Comparison of ENCODE assay signal across 8 cellular contexts in the genomic region with DNA sequence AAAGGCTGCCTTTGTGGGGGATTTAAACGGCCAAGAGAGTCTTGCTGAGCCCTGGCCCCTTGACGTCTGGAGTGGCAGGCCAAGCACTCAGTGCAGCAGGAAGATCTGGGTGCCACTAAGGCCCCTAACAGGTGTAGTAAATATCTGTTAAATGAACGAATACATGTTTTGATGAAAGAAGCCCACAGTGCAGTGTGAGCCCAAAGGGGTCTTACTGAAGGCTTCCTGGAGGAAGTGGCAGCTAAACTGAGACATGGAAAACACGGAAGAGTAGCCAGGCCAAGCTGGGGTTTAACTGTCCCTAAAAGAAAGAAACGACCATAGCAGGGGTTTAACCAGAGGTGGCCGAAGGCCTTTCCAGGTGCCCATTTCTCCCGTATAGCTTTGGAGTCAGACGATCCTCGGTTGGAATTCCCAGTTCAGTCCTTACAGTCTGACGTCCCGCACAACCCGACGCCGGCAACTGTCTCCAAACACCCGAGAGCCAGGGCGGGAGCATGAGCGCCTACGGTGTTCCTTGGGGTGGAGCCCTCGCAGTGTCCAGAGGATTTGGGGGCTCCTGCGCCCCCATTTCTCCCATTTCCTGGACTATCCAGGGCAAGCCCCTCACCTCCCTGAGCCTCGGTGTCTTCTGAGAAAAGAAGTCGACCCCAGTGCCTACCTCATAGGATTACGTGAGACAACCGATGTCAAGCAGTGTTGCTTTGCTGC. TPM values are rescaled to one million over a fixed set of nuclear protein-coding genes. Genes with fewer than 3 reads are reported as not detected.
DNase-seq lines count a peak whose midpoint lies in the region; ATAC-seq, FAIRE-seq and TF ChIP-seq lines count a peak whose summit lies in the region.

No MANE protein-coding gene starts in this region.

- H3K27ac ChIP-seq in GM12878 (ENCODE audit: control insufficient read depth, insufficient read depth) (peak overlapping the region; percentile 44), layer of hippocampus (ENCODE audit: low read depth, low read length) (peak overlapping the region; percentile 96), thyroid gland (peak overlapping the region in 2 of 3 donors; percentile 70 to 73)

- FAIRE-seq in GM12878 (lab: Jason Lieb, UNC): no peak

- H3K79me2 ChIP-seq in GM12878 (ENCODE audit: control insufficient read depth, insufficient read depth, low read length): peaks cover 1% of the 10 kb centered on the region

- H3K9ac ChIP-seq in GM12878 (ENCODE audit: control insufficient read depth, insufficient read depth, low read length): peak overlapping the region; percentile 56

- H3K36me3 Mint-ChIP-seq in activated naive CD4-positive, alpha-beta T cell treated with anti-CD3 and anti-CD28 coated beads, Interleukin-2, amount 10 ng/mL, durations not matched to agents 7 days and 5 days: no peaks in the 10 kb centered on the region

- H3K4me3 ChIP-seq in GM12878: peak overlapping the region; percentile 68
- peak overlapping the region; percentile 17 to 92 (median 77) for H3K4me3 ChIP-seq in thyroid gland (replicated peaks in 1 of 3)

- TF ChIP-seq RAD21 in GM12878 (IDR thresholded peaks at IDR 0.05; ENCODE audit: insufficient read depth, low read depth, low read length): no peak

- ATAC-seq in GM12878: no peak; the same call in 2 of the 3 replicates
- no peak for ATAC-seq in HG03175 (IDR thresholded peaks at IDR 0.05; ENCODE audit: unreplicated experiment)
- ATAC-seq in HG02588 (IDR thresholded peaks at IDR 0.05; ENCODE audit: unreplicated experiment): no peak

- H3K4me2 ChIP-seq in GM12878 (ENCODE audit: control insufficient read depth, insufficient read depth): peak overlapping the region; percentile 95

- no peaks in the 10 kb centered on the region for H3K9me3 ChIP-seq in GM12878 (replicated peaks; ENCODE audit: control insufficient read depth, insufficient read depth, low read length)
- no peaks in the 10 kb centered on the region for H3K9me3 ChIP-seq in thyroid gland

- H3K27me3 ChIP-seq in GM12878 (replicated peaks in 1 of 2; ENCODE audit: control insufficient read depth in 2 of 2, insufficient read depth in 2 of 2, low read length in 1 of 2) (no peaks in the 10 kb centered on the region), layer of hippocampus (ENCODE audit: control insufficient read depth, insufficient read depth, low read length) (no peaks in the 10 kb centered on the region), thyroid gland (no peaks in the 10 kb centered on the region)

- POLR2A ChIA-PET in GM12878 (lab: Charles Lee): interaction anchor here (0.6 to 8.7 kb wide), 5 partner anchors 14 to 153 kb away, joined by 3 to 166 read pairs (median 5); no protein-coding TSS in a partner anchor

- H3K4me1 Mint-ChIP-seq in activated naive CD4-positive, alpha-beta T cell treated with anti-CD3 and anti-CD28 coated beads, Interleukin-2, amount 10 ng/mL, durations not matched to agents 7 days and 5 days: peaks cover 15% of the 10 kb centered on the region

- H2AFZ ChIP-seq in GM12878 (ENCODE audit: control insufficient read depth, low read depth, low read length): peak overlapping the region; percentile 80

- BruUV-seq in GM12878 (replicated peaks; lab: Mats Ljungman, UMichigan): TSS peak; percentile 98

- DNase-seq in activated naive CD4-positive, alpha-beta T cell treated with anti-CD3 and anti-CD28 coated beads, Interleukin-2, amount 10 ng/mL, durations not matched to agents 7 days and 5 days: no peak
- DNase-seq in activated naive CD4-positive, alpha-beta T cell treated with Interleukin-2 at 50 U/mL for 16 hours: no peak
- DNase-seq in GM12878 (ENCODE audit: low read depth, low spot score): no peak
- DNase-seq in thyroid gland: peak in 1 of 2 donors; percentile 7
- DNase-seq in NK-92 treated with Interleukin-12 subunit alpha and Interleukin-12 subunit beta, amount 100 ng/mL, for 24 hours (lab: John Stamatoyannopoulos, UW): no peak

- no peak for TF ChIP-seq EP300 in GM12878 (IDR thresholded peaks at IDR 0.05; ENCODE audit: borderline replicate concordance in 1 of 2, control insufficient read depth in 1 of 2, low read depth in 2 of 2, low read length in 2 of 2)

- TF ChIP-seq POLR2A in GM12878 (IDR thresholded peaks at IDR 0.05; ENCODE audit: low read depth, low read length) (no peak), thyroid gland (IDR thresholded peaks at IDR 0.05) (no peak)

- CTCF ChIA-PET in activated naive CD4-positive, alpha-beta T cell treated with anti-CD3 and anti-CD28 coated beads, Interleukin-2, amount 10 ng/mL, durations not matched to agents 7 days and 5 days (lab: Charles Lee): interaction anchor here (2.5 to 3.0 kb wide), 2 partner anchors 59 to 70 kb away, joined by 6 to 14 read pairs; a partner anchor contains a TSS
- CTCF ChIA-PET in GM12878 (lab: Yijun Ruan, JAX): interaction anchor here (0.8 to 5.3 kb wide), 3 partner anchors 9 to 70 kb away, joined by 3 to 35 read pairs (median 3); a partner anchor contains a TSS

- RAD21 ChIA-PET in GM12878 (lab: Charles Lee; ENCODE audit: unreplicated experiment): interaction anchor here (0.6 to 6.6 kb wide), 4 partner anchors 19 to 71 kb away, joined by 3 to 41 read pairs (median 4); no protein-coding TSS in a partner anchor

- intact Hi-C loops in GM12878 (cut with micrococcal nuclease; ENCODE audit: unreplicated experiment): loop anchor here (2.0 to 5.0 kb wide), 2 partner anchors 22 to 61 kb away; no protein-coding TSS in a partner anchor
- intact Hi-C loops in thyroid gland (cut with DNase I): loop anchor here (5.0 kb wide), 1 partner anchor 66 kb away; no protein-coding TSS in a partner anchor

- H3K4me1 ChIP-seq in GM12878 (ENCODE audit: control insufficient read depth, insufficient read depth, low read length): peaks cover 13% of the 10 kb centered on the region
- H3K4me1 ChIP-seq in thyroid gland: peaks cover 0 to 18% of the 10 kb centered on the region in 2 donors

- in situ Hi-C loops in GM12878 (cut with MboI): no loop called here

- SMC1A ChIA-PET in GM12878 (lab: Charles Lee; ENCODE audit: uncharacterized antibody, unreplicated experiment): interaction anchor here (1.0 to 4.7 kb wide), 5 partner anchors 18 to 70 kb away, joined by 4 to 36 read pairs (median 6); a partner anchor contains a TSS

- peak overlapping the region; percentile 78 for H3K27ac Mint-ChIP-seq in activated naive CD4-positive, alpha-beta T cell treated with anti-CD3 and anti-CD28 coated beads, Interleukin-2, amount 10 ng/mL, durations not matched to agents 7 days and 5 days

- TF ChIP-seq CTCF in GM12878 (IDR thresholded peaks at IDR 0.05 in 2 of 3, conservative IDR thresholded peaks at IDR 0.05 in 1 of 3; ENCODE audit: control insufficient read depth in 2 of 3, extremely low read depth in 1 of 3, insufficient read depth in 1 of 3, low read depth in 3 of 3, low read length in 3 of 3): no peak
- no peak for TF ChIP-seq CTCF in thyroid gland (IDR thresholded peaks at IDR 0.05)

- no peaks in the 10 kb centered on the region for H4K20me1 ChIP-seq in GM12878 (ENCODE audit: control insufficient read depth, insufficient read depth)

- H3K4me3 Mint-ChIP-seq in activated naive CD4-positive, alpha-beta T cell treated with anti-CD3 and anti-CD28 coated beads, Interleukin-2, amount 10 ng/mL, durations not matched to agents 7 days and 5 days: peak overlapping the region; percentile 85

- H3K36me3 ChIP-seq in GM12878 (ENCODE audit: control insufficient read depth in 2 of 2, insufficient read depth in 2 of 2, low read length in 1 of 2) (no peaks in the 10 kb centered on the region), thyroid gland (no peaks in the 10 kb centered on the region)

- 21% methylated on average over 24 of the region's 24 CpGs for WGBS in GM12878 (ENCODE audit: insufficient coverage, insufficient replicate concordance, low lambda C conversion rate, missing lambda C conversion rate)
- 19 to 22% methylated on average over 22 to 23 of the region's 24 CpGs for WGBS in thyroid gland, 2 donors

- no peaks in the 10 kb centered on the region for H3K9me3 Mint-ChIP-seq in activated naive CD4-positive, alpha-beta T cell treated with anti-CD3 and anti-CD28 coated beads, Interleukin-2, amount 10 ng/mL, durations not matched to agents 7 days and 5 days

- H3K27me3 Mint-ChIP-seq in activated naive CD4-positive, alpha-beta T cell treated with anti-CD3 and anti-CD28 coated beads, Interleukin-2, amount 10 ng/mL, durations not matched to agents 7 days and 5 days: peaks cover 58% of the 10 kb centered on the region

RNA-seq across cellular contexts. Expression of a gene that starts 0.9 kb away (rescaled TPM):
- total RNA-seq in GM12878 (2013; cell fraction: nucleolus; rRNA removed): 50.4 and 53.6 TPM in 2 replicates
- total RNA-seq in GM12878 (2014; rRNA removed) (2.9 and 3.3 TPM in 2 replicates), GM12878 (2014; rRNA removed; fragmentation: Illumina TruSeq; extraction: Trizol) (2.5 and 2.9 TPM in 2 replicates), GM12878 (2021) (3.6 and 3.8 TPM in 2 replicates), thyroid gland (10 to 100 TPM; 14.7 to 28.6 (median 18.0) TPM)
- 6.6 TPM for polyA plus RNA-seq in GM12878 (2011; ENCODE audit: low read depth)
- polyA plus RNA-seq in GM12878 (2011; rRNA removed) (23.9 and 33.2 TPM in 2 replicates), GM12878 (2014; fragmentation: Illumina TruSeq; extraction: Trizol) (1.9 and 3.1 TPM in 2 replicates), GM12878 (2014; fragmentation: Nextera tagmentation; extraction: Ambion mirVana) (1 to 10 TPM; 1.4 to 1.5 TPM), GM12878 (2014; rRNA removed) (2.7 and 4.0 TPM in 2 replicates), GM12878 (2016; fragmentation: Nextera tagmentation; extraction: Ambion mirVana) (1 to 10 TPM; 5.1 to 7.0 TPM)
- 34.3 and 46.6 TPM in 2 replicates for polyA plus RNA-seq in GM12878 (2011; cell fraction: cytosol; rRNA removed)
- polyA plus RNA-seq in GM12878 (2011; cell fraction: nucleus; rRNA removed): 19.4 and 22.2 TPM in 2 replicates
- polyA plus RNA-seq in GM12878 (2012): 5.2 and 7.6 TPM in 2 replicates
- polyA minus RNA-seq in GM12878 (2011; rRNA and poly(A)+ RNA removed): 47.7 and 52.5 TPM in 2 replicates
- 9.2 and 12.8 TPM in 2 replicates for polyA minus RNA-seq in GM12878 (2011; cell fraction: cytosol; rRNA and poly(A)+ RNA removed)
- polyA minus RNA-seq in GM12878 (2011; cell fraction: nucleus; rRNA and poly(A)+ RNA removed): 19.8 and 21.2 TPM in 2 replicates

RNA-seq across cellular contexts. Expression of a gene that starts 25.9 kb away (rescaled TPM):
- 288 TPM in 2 replicates for total RNA-seq in GM12878 (2013; cell fraction: nucleolus; rRNA removed)
- total RNA-seq in GM12878 (2014; rRNA removed): 3.2 and 6.0 TPM in 2 replicates
- total RNA-seq in GM12878 (2014; rRNA removed; fragmentation: Illumina TruSeq; extraction: Trizol): 3.6 and 5.3 TPM in 2 replicates
- total RNA-seq in GM12878 (2021): 3.7 and 4.4 TPM in 2 replicates
- polyA plus RNA-seq in GM12878 (2011; ENCODE audit: low read depth): 6.2 TPM
- polyA plus RNA-seq in GM12878 (2011; rRNA removed): 72.1 and 84.4 TPM in 2 replicates
- polyA plus RNA-seq in GM12878 (2011; cell fraction: cytosol; rRNA removed): 43.3 and 48.4 TPM in 2 replicates
- 95.4 and 157 TPM in 2 replicates for polyA plus RNA-seq in GM12878 (2011; cell fraction: nucleus; rRNA removed)
- polyA plus RNA-seq in GM12878 (2012): 12.3 and 19.0 TPM in 2 replicates
- 3.1 and 4.9 TPM in 2 replicates for polyA plus RNA-seq in GM12878 (2014; fragmentation: Illumina TruSeq; extraction: Trizol)
- polyA plus RNA-seq in GM12878 (2014; fragmentation: Nextera tagmentation; extraction: Ambion mirVana): 10 to 100 TPM; 10.6 to 11.1 TPM
- polyA plus RNA-seq in GM12878 (2014; rRNA removed): 3.7 and 5.7 TPM in 2 replicates
- polyA plus RNA-seq in GM12878 (2016; fragmentation: Nextera tagmentation; extraction: Ambion mirVana): 1 to 10 TPM; 7.7 TPM
- 93.0 and 115 TPM in 2 replicates for polyA minus RNA-seq in GM12878 (2011; rRNA and poly(A)+ RNA removed)
- 16.8 and 21.7 TPM in 2 replicates for polyA minus RNA-seq in GM12878 (2011; cell fraction: cytosol; rRNA and poly(A)+ RNA removed)
- 63.7 and 75.3 TPM in 2 replicates for polyA minus RNA-seq in GM12878 (2011; cell fraction: nucleus; rRNA and poly(A)+ RNA removed)
- 10 to 100 TPM in 3 of 4 donors, 1 to 10 TPM in 1; 5.7 to 53.3 (median 14.1) TPM for total RNA-seq in thyroid gland

Comparison
In these comparisons a context has a peak if more than half of its experiments do, and no peak if none do; other contexts are left out.
1. H3K27ac ChIP-seq: peak in every context shown above with its lines; median percentile 96 in layer of hippocampus; 72 in thyroid gland; 44 in GM12878.